8 cellular contexts compared by ENCODE assay signal in the genomic region with DNA sequence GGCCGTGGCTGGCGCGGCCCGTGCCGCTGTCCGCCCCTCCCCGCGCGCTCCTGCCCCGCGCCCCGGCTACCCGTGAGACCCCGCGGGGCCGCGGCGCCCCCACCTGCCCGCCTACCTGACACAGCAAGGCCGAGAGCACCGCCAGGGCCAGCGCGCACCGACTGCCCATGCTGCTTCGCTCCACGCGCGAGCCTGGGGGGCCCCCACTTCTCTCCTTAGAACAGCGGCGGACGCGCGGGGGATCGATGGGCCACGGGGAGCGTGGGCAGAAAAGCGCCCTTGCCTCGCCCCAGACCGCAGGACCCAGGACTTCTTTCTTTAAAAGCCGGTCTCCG. TPM values are rescaled to one million over a fixed set of nuclear protein-coding genes. Genes with fewer than 3 reads are reported as not detected.
DNase-seq lines count a peak whose midpoint lies in the region; ATAC-seq, FAIRE-seq and TF ChIP-seq lines count a peak whose summit lies in the region.

No MANE protein-coding gene starts in this region.

- H3K9ac ChIP-seq in mucosa of rectum (ENCODE audit: low read depth in 1 of 2, low read length in 2 of 2): peak overlapping the region; percentile 24 to 52

- peaks cover 54% of the 10 kb centered on the region for H3K27me3 Mint-ChIP-seq in chondrocyte (ENCODE audit: low read depth)

- H3K27me3 ChIP-seq in mucosa of rectum (ENCODE audit: control insufficient read depth in 2 of 2, insufficient read depth in 2 of 2, low read length in 2 of 2): peaks cover 39 to 44% of the 10 kb centered on the region in 2 donors

- H3K9me3 Mint-ChIP-seq in chondrocyte (ENCODE audit: low read depth): no peaks in the 10 kb centered on the region

- no peak for FAIRE-seq in A549 (lab: Jason Lieb, UNC)

- H3K4me1 ChIP-seq in A549 (peaks cover 17% of the 10 kb centered on the region; the same call in 2 of the 3 replicates), mucosa of rectum (ENCODE audit: control insufficient read depth in 2 of 2, insufficient read depth in 2 of 2, low read length in 2 of 2) (peaks cover 24 to 38% of the 10 kb centered on the region in 2 donors)

- H3K9me3 ChIP-seq in A549: no peaks in the 10 kb centered on the region
- no peaks in the 10 kb centered on the region for H3K9me3 ChIP-seq in mucosa of rectum (ENCODE audit: control insufficient read depth in 2 of 2, low read length in 2 of 2)

- TF ChIP-seq EP300 in A549 (IDR thresholded peaks at IDR 0.05): no peak

- H3K27ac Mint-ChIP-seq in chondrocyte (ENCODE audit: unreplicated experiment): no peak overlapping the region

- TF ChIP-seq POLR2A in A549 (IDR thresholded peaks at IDR 0.05; ENCODE audit: low read length): no peak

- TF ChIP-seq RAD21 in A549 (conservative IDR thresholded peaks at IDR 0.05 in 1 of 2, IDR thresholded peaks at IDR 0.05 in 1 of 2): no peak

- H3K4me1 Mint-ChIP-seq in chondrocyte (ENCODE audit: low read depth): peaks cover 40% of the 10 kb centered on the region

- DNase-seq in A549 (ENCODE audit: low read depth in 1 of 2, low spot score in 1 of 2) (no peak), chondrocyte (ENCODE audit: low spot score) (peak; percentile 82), NCI-H1694 (lab: John Stamatoyannopoulos, UW) (no peak), LoVo (ENCODE audit: low spot score) (no peak), KG1 (lab: John Stamatoyannopoulos, UW) (no peak), SKM-1 treated with dmso at 0.1 percent for 144 hours (lab: John Stamatoyannopoulos, UW; ENCODE audit: unreplicated experiment) (no peak)

- CTCF ChIA-PET in A549 (lab: Yijun Ruan, JAX): no interaction called here

- H3K27ac ChIP-seq in A549 (peak overlapping the region in 1 of 2 experiments; percentile 29; a peak in 3 of 6 replicates), mucosa of rectum (ENCODE audit: low read depth in 2 of 2, low read length in 2 of 2) (peak overlapping the region; percentile 65 to 78)

- H3K4me3 ChIP-seq in A549 (peak overlapping the region; percentile 62), mucosa of rectum (ENCODE audit: low read length in 2 of 2) (peak overlapping the region; percentile 73 to 76)

- TF ChIP-seq CTCF in A549 (IDR thresholded peaks at IDR 0.05): no peak
- no peak for TF ChIP-seq CTCF in chondrocyte (IDR thresholded peaks at IDR 0.05)

- H3K4me3 Mint-ChIP-seq in chondrocyte (ENCODE audit: unreplicated experiment): peak overlapping the region; percentile 84

- ATAC-seq in A549 (no peak), HG03342 (IDR thresholded peaks at IDR 0.05; ENCODE audit: unreplicated experiment) (peak; percentile 4)

- no peaks in the 10 kb centered on the region for H3K36me3 Mint-ChIP-seq in chondrocyte (ENCODE audit: low read depth)

- H3K36me3 ChIP-seq in mucosa of rectum (ENCODE audit: control insufficient read depth in 2 of 2, insufficient read depth in 2 of 2, low read length in 2 of 2): peaks cover 3 to 5% of the 10 kb centered on the region in 2 donors

- peak overlapping the region; percentile 97 for H3K4me2 ChIP-seq in A549

- POLR2A ChIA-PET in A549 (lab: Yijun Ruan, JAX): no interaction called here

- WGBS in A549 (ENCODE audit: missing lambda C conversion rate): 0% methylated on average over 11 of the region's 41 CpGs

TF ChIP-seq in A549, 52 proteins besides CTCF, POLR2A, EP300 and RAD21:
- TF ChIP-seq BHLHE40 (IDR thresholded peaks at IDR 0.05; ENCODE audit: low read depth, low read length): no peak
- TF ChIP-seq, protein P1, sequence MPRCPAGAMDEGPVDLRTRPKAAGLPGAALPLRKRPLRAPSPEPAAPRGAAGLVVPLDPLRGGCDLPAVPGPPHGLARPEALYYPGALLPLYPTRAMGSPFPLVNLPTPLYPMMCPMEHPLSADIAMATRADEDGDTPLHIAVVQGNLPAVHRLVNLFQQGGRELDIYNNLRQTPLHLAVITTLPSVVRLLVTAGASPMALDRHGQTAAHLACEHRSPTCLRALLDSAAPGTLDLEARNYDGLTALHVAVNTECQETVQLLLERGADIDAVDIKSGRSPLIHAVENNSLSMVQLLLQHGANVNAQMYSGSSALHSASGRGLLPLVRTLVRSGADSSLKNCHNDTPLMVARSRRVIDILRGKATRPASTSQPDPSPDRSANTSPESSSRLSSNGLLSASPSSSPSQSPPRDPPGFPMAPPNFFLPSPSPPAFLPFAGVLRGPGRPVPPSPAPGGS (IDR thresholded peaks at IDR 0.05): no peak
- no peak for TF ChIP-seq CHD2 (IDR thresholded peaks at IDR 0.05; ENCODE audit: low read length, partially characterized antibody)
- TF ChIP-seq ZNF302 (CRISPR knock-in tag; IDR thresholded peaks at IDR 0.05): no peak
- no peak for TF ChIP-seq FOSB (CRISPR knock-in tag; IDR thresholded peaks at IDR 0.05)
- no peak for TF ChIP-seq ZC3H11A (IDR thresholded peaks at IDR 0.05)
- no peak for TF ChIP-seq TFCP2L1 (CRISPR knock-in tag; IDR thresholded peaks at IDR 0.05)
- TF ChIP-seq ZSCAN20 (CRISPR knock-in tag; IDR thresholded peaks at IDR 0.05): no peak
- TF ChIP-seq, protein P2, sequence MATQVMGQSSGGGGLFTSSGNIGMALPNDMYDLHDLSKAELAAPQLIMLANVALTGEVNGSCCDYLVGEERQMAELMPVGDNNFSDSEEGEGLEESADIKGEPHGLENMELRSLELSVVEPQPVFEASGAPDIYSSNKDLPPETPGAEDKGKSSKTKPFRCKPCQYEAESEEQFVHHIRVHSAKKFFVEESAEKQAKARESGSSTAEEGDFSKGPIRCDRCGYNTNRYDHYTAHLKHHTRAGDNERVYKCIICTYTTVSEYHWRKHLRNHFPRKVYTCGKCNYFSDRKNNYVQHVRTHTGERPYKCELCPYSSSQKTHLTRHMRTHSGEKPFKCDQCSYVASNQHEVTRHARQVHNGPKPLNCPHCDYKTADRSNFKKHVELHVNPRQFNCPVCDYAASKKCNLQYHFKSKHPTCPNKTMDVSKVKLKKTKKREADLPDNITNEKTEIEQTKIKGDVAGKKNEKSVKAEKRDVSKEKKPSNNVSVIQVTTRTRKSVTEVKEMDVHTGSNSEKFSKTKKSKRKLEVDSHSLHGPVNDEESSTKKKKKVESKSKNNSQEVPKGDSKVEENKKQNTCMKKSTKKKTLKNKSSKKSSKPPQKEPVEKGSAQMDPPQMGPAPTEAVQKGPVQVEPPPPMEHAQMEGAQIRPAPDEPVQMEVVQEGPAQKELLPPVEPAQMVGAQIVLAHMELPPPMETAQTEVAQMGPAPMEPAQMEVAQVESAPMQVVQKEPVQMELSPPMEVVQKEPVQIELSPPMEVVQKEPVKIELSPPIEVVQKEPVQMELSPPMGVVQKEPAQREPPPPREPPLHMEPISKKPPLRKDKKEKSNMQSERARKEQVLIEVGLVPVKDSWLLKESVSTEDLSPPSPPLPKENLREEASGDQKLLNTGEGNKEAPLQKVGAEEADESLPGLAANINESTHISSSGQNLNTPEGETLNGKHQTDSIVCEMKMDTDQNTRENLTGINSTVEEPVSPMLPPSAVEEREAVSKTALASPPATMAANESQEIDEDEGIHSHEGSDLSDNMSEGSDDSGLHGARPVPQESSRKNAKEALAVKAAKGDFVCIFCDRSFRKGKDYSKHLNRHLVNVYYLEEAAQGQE (IDR thresholded peaks at IDR 0.05): no peak
- no peak for TF ChIP-seq GATA3 (IDR thresholded peaks at IDR 0.05; ENCODE audit: borderline replicate concordance)

RNA-seq across cellular contexts. Expression of gene DLL1, which starts 0.9 kb away (rescaled TPM):
- 0.04 and 0.05 TPM in 2 replicates for polyA plus RNA-seq in A549 (2011; rRNA removed)
- 0.06 and 0.07 TPM in 2 replicates for polyA plus RNA-seq in A549 (2012; cell fraction: cytosol; rRNA removed)
- 0.10 and 0.16 TPM in 2 replicates for polyA plus RNA-seq in A549 (2012; cell fraction: nucleus; rRNA removed)
- 0.04 to 0.15 TPM (median 0.09 TPM) in 3 replicates for polyA plus RNA-seq in A549 (2017; fragmentation: RNase III; extraction: RNeasy Plus Mini Kit Qiagen cat#74134 plus additional on column Dnase treatment)
- not detected in 2 replicates for polyA minus RNA-seq in A549 (2011; rRNA and poly(A)+ RNA removed)
- 0.35 to 0.82 TPM (median 0.41 TPM) in 3 replicates for total RNA-seq in chondrocyte

RNA-seq across cellular contexts. Expression of gene FAM120B, which starts 16.6 kb away (rescaled TPM):
- polyA plus RNA-seq in A549 (2011; rRNA removed) (7.7 and 14.7 TPM in 2 replicates), A549 (2017; fragmentation: RNase III; extraction: RNeasy Plus Mini Kit Qiagen cat#74134 plus additional on column Dnase treatment) (7.0 to 7.7 TPM (median 7.3 TPM) in 3 replicates)
- 2.3 and 3.0 TPM in 2 replicates for polyA plus RNA-seq in A549 (2012; cell fraction: cytosol; rRNA removed)
- 4.4 and 5.4 TPM in 2 replicates for polyA plus RNA-seq in A549 (2012; cell fraction: nucleus; rRNA removed)
- polyA minus RNA-seq in A549 (2011; rRNA and poly(A)+ RNA removed): 21.3 and 23.4 TPM in 2 replicates
- 26.6 to 36.7 TPM (median 26.8 TPM) in 3 replicates for total RNA-seq in chondrocyte
